8 cellular contexts compared by ENCODE assay signal in the genomic region with DNA sequence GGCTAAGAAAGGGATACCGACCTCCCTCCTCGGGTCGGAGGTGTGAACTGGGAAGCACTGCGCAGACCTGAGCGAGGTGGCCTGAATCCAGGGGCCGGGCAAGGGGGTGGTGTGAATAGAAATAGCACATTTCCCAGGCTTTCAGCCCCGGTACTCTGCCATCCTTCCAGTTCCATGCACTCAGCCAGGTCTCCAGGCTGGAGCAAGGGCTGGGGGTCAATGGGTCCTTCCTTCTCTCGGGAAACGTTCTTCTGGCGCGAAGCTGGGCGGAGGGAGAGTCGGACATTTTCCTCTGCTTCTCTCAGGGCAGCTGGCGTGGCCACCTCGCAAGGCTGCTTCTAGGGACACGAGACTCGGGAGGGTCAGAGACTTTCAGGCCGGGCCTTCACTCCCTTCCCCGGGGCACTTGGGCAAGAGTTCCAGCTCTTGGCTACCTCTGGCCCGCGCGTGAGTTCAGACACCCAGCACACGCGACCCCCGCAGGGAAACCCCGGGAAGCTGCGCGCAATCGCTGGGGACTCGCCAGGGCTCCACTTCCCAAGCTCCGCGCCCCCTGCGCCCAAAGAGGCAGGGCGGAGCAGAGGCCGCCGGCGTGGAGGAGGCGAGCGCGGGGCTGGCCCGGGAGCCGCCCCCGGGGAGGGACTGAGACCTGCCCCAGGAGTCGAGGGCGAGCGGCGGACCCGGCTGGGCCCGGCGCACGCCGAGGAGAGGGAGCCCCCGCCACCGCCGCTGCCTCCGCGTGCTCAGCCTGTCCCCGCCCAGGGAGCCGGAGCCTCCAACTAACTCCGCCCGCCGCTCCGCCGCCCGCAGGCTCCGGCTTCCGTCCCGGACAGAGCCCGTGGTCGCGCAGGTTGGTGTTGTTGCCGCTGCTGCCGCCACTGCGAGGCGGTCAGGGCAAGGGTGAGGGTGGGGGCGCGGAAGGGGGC. TPM values are rescaled to one million over a fixed set of nuclear protein-coding genes. Genes with fewer than 3 reads are reported as not detected.
DNase-seq lines count a peak whose midpoint lies in the region; ATAC-seq and TF ChIP-seq lines count a peak whose summit lies in the region.

PAM (plus strand) TSS at position 807 of the 926 bp plus-strand sequence. CDS start 110,891 bp downstream, outside the sequence.

- TF ChIP-seq CTCF in DOHH2 (IDR thresholded peaks at IDR 0.05; ENCODE audit: low read depth, low read length, poor library complexity, severe bottlenecking) = no peak
- TF ChIP-seq CTCF in foreskin fibroblast (IDR thresholded peaks at IDR 0.05; ENCODE audit: low read depth, low read length) = no peak

- no peak within 1 kb of the TSS for H3K4ac ChIP-seq in neuronal stem cell (ENCODE audit: low read length)

- peak within 1 kb of the TSS; percentile 98 for H2AK5ac ChIP-seq in neuronal stem cell (ENCODE audit: low read depth, low read length)

- H3K4me3 ChIP-seq in DOHH2 (ENCODE audit: low read length) (peak within 1 kb of the TSS; percentile 79), foreskin fibroblast (ENCODE audit: low read depth in 1 of 2, low read length in 2 of 2) (peak within 1 kb of the TSS; percentile 57 to 94), neuronal stem cell (ENCODE audit: low read length in 2 of 2) (peak within 1 kb of the TSS; percentile 86 to 88)

- no peak within 1 kb of the TSS for H2BK120ac ChIP-seq in neuronal stem cell (ENCODE audit: low read depth, low read length)

- H2AFZ ChIP-seq in neuronal stem cell (ENCODE audit: low read length) = peak within 1 kb of the TSS; percentile 97

- H3K9me3 ChIP-seq in DOHH2 (ENCODE audit: control insufficient read depth, insufficient read depth, low read length) (no peaks in the 10 kb centered on the region), neuronal stem cell (replicated peaks in 1 of 2; ENCODE audit: control insufficient read depth in 2 of 2, insufficient read depth in 1 of 2, low read depth in 1 of 2, low read length in 2 of 2) (peaks cover 0 to 4% of the 10 kb centered on the region in 2 donors)

- H2BK15ac ChIP-seq in neuronal stem cell (ENCODE audit: low read length) = peak within 1 kb of the TSS; percentile 2

- peak within 1 kb of the TSS; percentile 88 for H2BK5ac ChIP-seq in neuronal stem cell (ENCODE audit: low read length)

- H3K14ac ChIP-seq in neuronal stem cell (ENCODE audit: low read length) = peak within 1 kb of the TSS; percentile 49

- H3K27ac ChIP-seq in DOHH2 (ENCODE audit: low read depth, low read length) (no peak within 1 kb of the TSS), neuronal stem cell (replicated peaks; ENCODE audit: low read length) (no peak within 1 kb of the TSS), temporal lobe (ENCODE audit: low read depth, low read length) (no peak within 1 kb of the TSS)

- H4K91ac ChIP-seq in neuronal stem cell (ENCODE audit: low read depth, low read length, poor library complexity) = no peak within 1 kb of the TSS

- no CpG with 5 or more reads among the region's 77 CpGs for WGBS in neuronal stem cell (ENCODE audit: extremely low coverage in 2 of 2, insufficient read length in 2 of 2, insufficient replicate concordance in 1 of 2), 2 donors

- no peaks in the 10 kb centered on the region for H3K9me2 ChIP-seq in DOHH2 (replicated peaks; ENCODE audit: control insufficient read depth, low read length)

- H3K36me3 ChIP-seq in DOHH2 (ENCODE audit: control insufficient read depth, low read length) = no peaks in the 10 kb centered on the region
- no peaks in the 10 kb centered on the region for H3K36me3 ChIP-seq in neuronal stem cell (replicated peaks in 1 of 2; ENCODE audit: control insufficient read depth in 2 of 2, insufficient read depth in 2 of 2, low read length in 2 of 2)

- H3K4me2 ChIP-seq in DOHH2 (ENCODE audit: low read length) (peak within 1 kb of the TSS; percentile 92), neuronal stem cell (ENCODE audit: insufficient read depth, low read length, poor library complexity, severe bottlenecking) (peak within 1 kb of the TSS; percentile 97)

- DNase-seq in HuH-7.5 (ENCODE audit: low spot score) (peak; percentile 73), SIG-M5 treated with dmso at 0.1 percent for 504 hours (lab: John Stamatoyannopoulos, UW; ENCODE audit: unreplicated experiment) (peak; percentile 72), activated gamma-delta T cell (lab: John Stamatoyannopoulos, UW) (peak; percentile 64), foreskin fibroblast (peak; percentile 81 to 94), neuronal stem cell (ENCODE audit: low spot score) (peak; percentile 65)

- no peak within 1 kb of the TSS for H4K8ac ChIP-seq in neuronal stem cell (ENCODE audit: low read depth, low read length)

- peak within 1 kb of the TSS; percentile 98 for H3K18ac ChIP-seq in neuronal stem cell (ENCODE audit: low read length)

- 0 out of 2 replicates have a peak, but pooled peaks cover 3% of the 10 kb centered on the region for H3K79me2 ChIP-seq in DOHH2 (ENCODE audit: control insufficient read depth, low read length)

- no peaks in the 10 kb centered on the region for H4K20me1 ChIP-seq in DOHH2 (ENCODE audit: control insufficient read depth, insufficient read depth, low read depth, low read length)

- peaks cover 15% of the 10 kb centered on the region for H3K27me3 ChIP-seq in DOHH2 (ENCODE audit: control insufficient read depth, low read length)
- peaks cover 0 to 14% (median 0%) of the 10 kb centered on the region in 3 experiments for H3K27me3 ChIP-seq in neuronal stem cell (ENCODE audit: control insufficient read depth in 3 of 3, insufficient read depth in 3 of 3, low read depth in 1 of 3, low read length in 3 of 3)

- peak; percentile 77 for ATAC-seq in GM21529 (IDR thresholded peaks at IDR 0.05; ENCODE audit: unreplicated experiment)

- H3F3A ChIP-seq in DOHH2 (ENCODE audit: control insufficient read depth, insufficient read depth) = no peaks in the 10 kb centered on the region

- H3K79me1 ChIP-seq in neuronal stem cell (ENCODE audit: low read depth, low read length) = no peaks in the 10 kb centered on the region

- peak within 1 kb of the TSS; percentile 86 for H3K9ac ChIP-seq in neuronal stem cell (ENCODE audit: low read depth, low read length, poor library complexity)

- peak within 1 kb of the TSS; percentile 42 for H2BK12ac ChIP-seq in neuronal stem cell (ENCODE audit: low read length)

- peaks cover 18% of the 10 kb centered on the region for H3K4me1 ChIP-seq in DOHH2 (ENCODE audit: control insufficient read depth, low read length)
- H3K4me1 ChIP-seq in neuronal stem cell (ENCODE audit: control insufficient read depth in 2 of 2, insufficient read depth in 1 of 2, low read depth in 1 of 2, low read length in 2 of 2) = peaks cover 7 to 13% of the 10 kb centered on the region in 2 donors

- H3K23ac ChIP-seq in neuronal stem cell (ENCODE audit: low read depth, low read length, poor library complexity) = peak within 1 kb of the TSS; percentile 75

RNA-seq across cellular contexts. Expression of gene PAM, which starts in this region (rescaled TPM):
- 64.4 TPM for polyA plus RNA-seq in neuronal stem cell (2013, experiment 1 of 2)
- polyA plus RNA-seq in neuronal stem cell (2013, experiment 2 of 2) = 66.9 TPM
- 66.6 TPM for total RNA-seq in temporal lobe
